Comparison of ENCODE assay signal across 8 cellular contexts in the genomic region with DNA sequence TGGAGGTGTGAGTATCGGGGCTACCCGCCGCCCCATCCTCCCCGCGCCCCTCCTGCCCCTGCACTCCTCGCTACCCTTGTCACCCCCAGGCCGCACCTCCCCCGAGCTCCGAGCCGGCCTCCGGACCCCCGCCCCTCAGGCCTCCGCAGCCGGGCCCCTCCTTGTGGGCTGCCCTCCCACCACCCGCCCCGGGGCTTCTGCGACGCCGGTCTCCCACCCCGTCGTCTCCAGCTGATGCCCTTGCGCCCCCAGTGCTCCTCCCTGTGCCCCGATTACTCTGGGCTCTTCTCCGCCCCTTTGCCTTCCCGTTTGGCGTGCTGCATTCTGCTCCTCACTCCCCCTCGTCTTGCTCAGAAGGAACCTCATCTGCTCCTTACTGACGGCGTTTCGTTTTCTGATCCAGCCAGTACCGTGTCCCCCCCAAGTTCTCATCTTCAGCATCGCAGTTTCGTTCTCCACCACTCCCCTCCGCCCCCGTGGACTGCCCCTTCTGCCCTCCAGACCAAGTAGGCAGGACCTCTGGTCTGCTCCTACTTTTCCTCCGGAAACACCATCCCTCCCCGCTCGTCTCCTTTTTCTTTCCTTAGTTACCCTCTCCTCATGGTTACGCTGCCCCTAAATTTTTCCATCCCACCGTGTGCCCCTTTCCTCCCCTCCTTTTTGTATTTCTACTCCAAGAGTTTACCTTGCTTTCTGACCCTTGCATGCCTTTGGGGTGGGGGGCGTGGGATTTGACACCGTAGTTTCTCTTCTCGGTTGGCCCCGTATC. TPM values are rescaled to one million over a fixed set of nuclear protein-coding genes. Genes with fewer than 3 reads are reported as not detected.
DNase-seq lines count a peak whose midpoint lies in the region; ATAC-seq, FAIRE-seq and TF ChIP-seq lines count a peak whose summit lies in the region.

No MANE protein-coding gene starts in this region.

- TF ChIP-seq CTCF in activated B cell treated with CpG ODN at 0.5 μM for 24 hours (IDR thresholded peaks at IDR 0.05) (no peak), endothelial cell of umbilical vein (IDR thresholded peaks at IDR 0.05; ENCODE audit: extremely low read depth in 1 of 2, insufficient read depth in 1 of 2, low read depth in 1 of 2, low read length in 2 of 2) (no peak)

- DNase-seq in activated naive CD4-positive, alpha-beta T cell treated with anti-CD3 and anti-CD28 coated beads for 36 hours: peak; percentile 53
- DNase-seq in activated naive CD4-positive, alpha-beta T cell (lab: John Stamatoyannopoulos, UW): no peak
- DNase-seq in activated B cell treated with CpG ODN at 0.5 μM for 24 hours (no peak), endothelial cell of umbilical vein (ENCODE audit: low read depth, low spot score) (peak; percentile 34), HT-29 (ENCODE audit: low spot score) (no peak)

- dilution Hi-C loops in endothelial cell of umbilical vein (cut with MboI; ENCODE audit: extremely low pct_ligation_motif_present, low sequenced_read_pairs): no loop called here

- no peaks in the 10 kb centered on the region for H3K9me3 Mint-ChIP-seq in activated naive CD4-positive, alpha-beta T cell treated with anti-CD3 and anti-CD28 coated beads for 36 hours
- no peaks in the 10 kb centered on the region for H3K9me3 Mint-ChIP-seq in activated B cell treated with CpG ODN at 0.5 μM for 24 hours

- H3K27me3 ChIP-seq in HUES6 (ENCODE audit: control insufficient read depth, insufficient read depth, low read length): no peaks in the 10 kb centered on the region
- H3K27me3 ChIP-seq in endothelial cell of umbilical vein (ENCODE audit: control insufficient read depth in 2 of 2, insufficient read depth in 2 of 2, low read length in 2 of 2): no peaks in the 10 kb centered on the region
- H3K27me3 ChIP-seq in mucosa of stomach (ENCODE audit: control insufficient read depth, insufficient read depth, low read length): no peaks in the 10 kb centered on the region
- H3K27me3 ChIP-seq in thymus (ENCODE audit: control insufficient read depth, insufficient read depth): no peaks in the 10 kb centered on the region

- no TSS peak for BruUV-seq in endothelial cell of umbilical vein (replicated peaks; lab: Mats Ljungman, UMichigan)

- peak overlapping the region; percentile 97 for H2AFZ ChIP-seq in endothelial cell of umbilical vein (ENCODE audit: low read depth, low read length)

- no peaks in the 10 kb centered on the region for H4K20me1 ChIP-seq in endothelial cell of umbilical vein (replicated peaks; ENCODE audit: control insufficient read depth, extremely low read depth, insufficient read depth, low read length)

- no peaks in the 10 kb centered on the region for H3K9me3 ChIP-seq in HUES6 (ENCODE audit: control insufficient read depth, insufficient read depth, low read depth, low read length)
- H3K9me3 ChIP-seq in endothelial cell of umbilical vein (replicated peaks; ENCODE audit: control insufficient read depth, insufficient read depth, low read length): no peaks in the 10 kb centered on the region
- H3K9me3 ChIP-seq in mucosa of stomach (ENCODE audit: control insufficient read depth, low read length): no peaks in the 10 kb centered on the region
- no peaks in the 10 kb centered on the region for H3K9me3 ChIP-seq in thymus (ENCODE audit: control insufficient read depth)

- H3K4me3 ChIP-seq in HUES6 (ENCODE audit: low read depth, low read length) (peak overlapping the region; percentile 100), endothelial cell of umbilical vein (replicated peaks in 1 of 3; ENCODE audit: insufficient read depth in 1 of 3, low read depth in 1 of 3, low read length in 3 of 3) (peak overlapping the region; percentile 83 to 93 (median 84)), mucosa of stomach (ENCODE audit: low read length) (peak overlapping the region; percentile 72), thymus (ENCODE audit: low read length) (peak overlapping the region; percentile 79)

- ATAC-seq in activated B cell treated with CpG ODN at 0.5 μM for 24 hours (ENCODE audit: low read depth): no peak

- H3K36me3 ChIP-seq in HUES6 (ENCODE audit: control insufficient read depth, insufficient read depth, low read length): no peaks in the 10 kb centered on the region
- H3K36me3 ChIP-seq in endothelial cell of umbilical vein (ENCODE audit: control insufficient read depth in 2 of 2, extremely low read depth in 1 of 2, insufficient read depth in 2 of 2, low read length in 2 of 2): no peaks in the 10 kb centered on the region
- H3K36me3 ChIP-seq in mucosa of stomach (ENCODE audit: control insufficient read depth, insufficient read depth, low read length): no peaks in the 10 kb centered on the region
- H3K36me3 ChIP-seq in thymus (ENCODE audit: control insufficient read depth, insufficient read depth): no peaks in the 10 kb centered on the region

- H3K4me3 Mint-ChIP-seq in activated naive CD4-positive, alpha-beta T cell treated with anti-CD3 and anti-CD28 coated beads for 36 hours: peak overlapping the region; percentile 93
- peak overlapping the region; percentile 95 for H3K4me3 Mint-ChIP-seq in activated B cell treated with CpG ODN at 0.5 μM for 24 hours

- peaks cover 51% of the 10 kb centered on the region for H3K4me1 Mint-ChIP-seq in activated naive CD4-positive, alpha-beta T cell treated with anti-CD3 and anti-CD28 coated beads for 36 hours (ENCODE audit: low read depth)
- peaks cover 32% of the 10 kb centered on the region for H3K4me1 Mint-ChIP-seq in activated B cell treated with CpG ODN at 0.5 μM for 24 hours

- H3K4me1 ChIP-seq in HUES6 (ENCODE audit: control insufficient read depth, insufficient read depth, low read length): peaks cover 15% of the 10 kb centered on the region; the same call in 1 of the 2 replicates
- peaks cover 8% of the 10 kb centered on the region for H3K4me1 ChIP-seq in endothelial cell of umbilical vein (ENCODE audit: control insufficient read depth, extremely low read depth, insufficient read depth, low read length)
- H3K4me1 ChIP-seq in mucosa of stomach (ENCODE audit: control insufficient read depth, insufficient read depth, low read length): peaks cover 17% of the 10 kb centered on the region
- H3K4me1 ChIP-seq in thymus (ENCODE audit: control insufficient read depth, insufficient read depth, low read length): peaks cover 5% of the 10 kb centered on the region

- WGBS in thymus: 3% methylated on average over 44 of the region's 44 CpGs

- TF ChIP-seq POLR2A in endothelial cell of umbilical vein (IDR thresholded peaks at IDR 0.05; ENCODE audit: low read depth, low read length): no peak

- H3K4me2 ChIP-seq in endothelial cell of umbilical vein (ENCODE audit: insufficient read depth, low read length): peak overlapping the region; percentile 83

- intact Hi-C loops in activated naive CD4-positive, alpha-beta T cell treated with anti-CD3 and anti-CD28 coated beads for 36 hours (cut with micrococcal nuclease): loop anchor here (5.0 to 10.0 kb wide), 5 partner anchors 155 to 425 kb away; partner anchors contain the start of genes PIP5K1A, POGZ, S100A11 and VPS72
- intact Hi-C loops in activated B cell treated with CpG ODN at 0.5 μM for 24 hours (cut with micrococcal nuclease) (loop anchor here (1.0 to 10.0 kb wide), 6 partner anchors 155 to 605 kb away; partner anchors contain the start of genes LYSMD1, MINDY1, POGZ and PRUNE1), endothelial cell of umbilical vein (cut with micrococcal nuclease) (loop anchor here (5.0 kb wide), 2 partner anchors 70 to 155 kb away; partner anchors contain the start of genes POGZ and TUFT1)

- POLR2A ChIA-PET in activated B cell treated with CpG ODN at 0.5 μM for 24 hours (lab: Charles Lee): interaction anchor here (0.6 to 1.0 kb wide), 6 partner anchors 109 to 1249 kb away, joined by 3 to 9 read pairs (median 3); partner anchors contain the start of genes RIIAD1, RPRD2 and TDRKH
- POLR2A ChIA-PET in endothelial cell of umbilical vein (lab: Charles Lee): no interaction called here

- no peak for FAIRE-seq in endothelial cell of umbilical vein (lab: Jason Lieb, UNC)

- CTCF ChIA-PET in activated naive CD4-positive, alpha-beta T cell treated with anti-CD3 and anti-CD28 coated beads for 36 hours (lab: Charles Lee): no interaction called here
- CTCF ChIA-PET in activated B cell treated with CpG ODN at 0.5 μM for 24 hours (lab: Charles Lee): no interaction called here
- CTCF ChIA-PET in endothelial cell of umbilical vein (lab: Charles Lee): interaction anchor here (0.7 to 1.5 kb wide), 4 partner anchors 8 to 122 kb away, joined by 3 to 5 read pairs (median 4); no protein-coding TSS in a partner anchor

- H3K27ac ChIP-seq in HUES6 (ENCODE audit: low read depth, low read length): peak overlapping the region; percentile 66; the same call in 1 of the 2 replicates
- peak overlapping the region; percentile 41 for H3K27ac ChIP-seq in endothelial cell of umbilical vein (ENCODE audit: insufficient read depth, low read depth, low read length)
- H3K27ac ChIP-seq in thymus (ENCODE audit: low read depth): peak overlapping the region; percentile 91

- peak overlapping the region; percentile 81 for H3K9ac ChIP-seq in HUES6 (ENCODE audit: low read length)
- H3K9ac ChIP-seq in endothelial cell of umbilical vein (replicated peaks; ENCODE audit: extremely low read depth, insufficient read depth, low read length): peak overlapping the region; percentile 83
- H3K9ac ChIP-seq in mucosa of stomach (ENCODE audit: low read length): peak overlapping the region; percentile 81

- peaks cover 4% of the 10 kb centered on the region for H3K36me3 Mint-ChIP-seq in activated naive CD4-positive, alpha-beta T cell treated with anti-CD3 and anti-CD28 coated beads for 36 hours (ENCODE audit: low read depth)
- peaks cover 11% of the 10 kb centered on the region for H3K36me3 Mint-ChIP-seq in activated B cell treated with CpG ODN at 0.5 μM for 24 hours (ENCODE audit: low read depth)

- H3K27ac Mint-ChIP-seq in activated naive CD4-positive, alpha-beta T cell treated with anti-CD3 and anti-CD28 coated beads for 36 hours: peak overlapping the region; percentile 72
- peak overlapping the region; percentile 79 for H3K27ac Mint-ChIP-seq in activated B cell treated with CpG ODN at 0.5 μM for 24 hours

- peaks cover 3% of the 10 kb centered on the region for H3K27me3 Mint-ChIP-seq in activated naive CD4-positive, alpha-beta T cell treated with anti-CD3 and anti-CD28 coated beads for 36 hours (ENCODE audit: low read depth)
- H3K27me3 Mint-ChIP-seq in activated B cell treated with CpG ODN at 0.5 μM for 24 hours: peaks cover 4% of the 10 kb centered on the region

- H3K9me1 ChIP-seq in endothelial cell of umbilical vein (replicated peaks; ENCODE audit: control insufficient read depth, extremely low read depth, insufficient read depth, low read length): no peaks in the 10 kb centered on the region

- H3K79me2 ChIP-seq in endothelial cell of umbilical vein (ENCODE audit: control insufficient read depth, insufficient read depth, low read length): peaks cover 18% of the 10 kb centered on the region

RNA-seq across cellular contexts. Expression of gene SNX27, which starts 0.8 kb away (rescaled TPM):
- total RNA-seq in activated naive CD4-positive, alpha-beta T cell treated with anti-CD3 and anti-CD28 coated beads for 36 hours: 10 to 100 TPM; 22.9 to 23.6 TPM
- 22.2 and 27.6 TPM in 2 replicates for total RNA-seq in activated B cell treated with CpG ODN at 0.5 μM for 24 hours
- total RNA-seq in endothelial cell of umbilical vein: 24.5 and 24.9 TPM in 2 replicates
- 7.7 and 8.1 TPM in 2 replicates for polyA plus RNA-seq in endothelial cell of umbilical vein
- 8.5 and 9.0 TPM in 2 replicates for polyA plus RNA-seq in endothelial cell of umbilical vein (2011; cell fraction: cytosol; rRNA removed)
- 14.8 and 16.1 TPM in 2 replicates for polyA plus RNA-seq in endothelial cell of umbilical vein (2011; cell fraction: nucleus; rRNA removed)
- 4.8 and 5.3 TPM in 2 replicates for polyA plus RNA-seq in endothelial cell of umbilical vein (2012)
- polyA minus RNA-seq in endothelial cell of umbilical vein: 27.5 and 29.0 TPM in 2 replicates
- 19.0 TPM for polyA minus RNA-seq in endothelial cell of umbilical vein (2011; cell fraction: cytosol; rRNA and poly(A)+ RNA removed)
- polyA minus RNA-seq in endothelial cell of umbilical vein (2011; cell fraction: nucleus; rRNA and poly(A)+ RNA removed): 18.8 and 24.0 TPM in 2 replicates
- polyA plus RNA-seq in thymus: 6.5 TPM
- 13.3 and 13.9 TPM in 2 replicates for total RNA-seq in HT-29 (2014; rRNA removed; shearing (Covaris generic))

Comparison
In these comparisons a context has a peak if more than half of its experiments do, and no peak if none do; other contexts are left out.
1. DNase-seq: peak in activated naive CD4-positive, alpha-beta T cell treated with anti-CD3 and anti-CD28 coated beads for 36 hours (single experiment) and endothelial cell of umbilical vein (single experiment); none in activated naive CD4-positive, alpha-beta T cell (0 of 4), activated B cell treated with CpG ODN at 0.5 μM for 24 hours (single experiment) and HT-29 (single experiment).
2. H3K27ac ChIP-seq: peak in every context shown above with its lines; median percentile 91 in thymus; 66 in HUES6; 41 in endothelial cell of umbilical vein.
3. Peak in every context shown above with its lines, with median percentiles within 50 percentile points of each other: H3K4me3 ChIP-seq and H3K9ac ChIP-seq.